ENCODE assay signal across 8 cellular contexts in the genomic region with DNA sequence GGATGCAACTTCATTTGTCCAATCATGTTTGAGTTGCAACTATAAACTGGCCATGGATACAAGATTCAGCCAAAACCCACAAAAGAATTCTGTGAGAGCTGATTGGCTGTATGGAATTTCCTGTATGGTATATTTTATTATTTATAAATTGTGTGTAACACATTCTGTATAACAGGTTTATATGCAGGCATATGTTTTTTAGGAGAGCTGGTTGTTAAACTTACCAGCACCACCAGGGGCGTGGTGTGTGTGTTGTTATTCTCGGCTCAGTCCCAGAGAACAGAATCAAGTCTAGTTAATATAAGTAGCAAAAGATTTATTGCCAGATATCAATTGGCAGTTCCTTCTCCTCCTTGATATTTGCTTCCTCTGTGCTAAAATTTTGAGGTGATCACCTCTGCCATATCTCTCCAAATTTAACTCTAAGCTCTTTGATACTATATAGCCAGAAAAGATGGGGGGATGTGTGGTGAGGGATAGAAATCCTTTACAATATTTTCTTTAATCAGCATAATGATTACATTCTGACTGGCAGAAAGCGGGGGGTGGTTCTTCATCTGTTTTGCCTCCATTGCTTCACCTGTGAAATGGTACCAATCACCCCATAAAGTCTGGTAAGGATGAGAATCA. TPM values are rescaled to one million over a fixed set of nuclear protein-coding genes. Genes with fewer than 3 reads are reported as not detected.
A peak's percentile ranks its signal among the peaks of the same experiment; 100 is the strongest.
DNase-seq lines count a peak whose midpoint lies in the region; ATAC-seq, FAIRE-seq and TF ChIP-seq lines count a peak whose summit lies in the region.

No MANE protein-coding gene starts in this region.

- DNase-seq in BJ (ENCODE audit: low read depth): no peak
- DNase-seq in HTR-8/SVneo (ENCODE audit: insufficient read length, low spot score): peak; percentile 67
- DNase-seq in WERI-Rb-1: peak; percentile 32
- DNase-seq in iPS-NIHi7 (ENCODE audit: extremely low spot score): peak; percentile 57
- DNase-seq in MV-4-11 (lab: John Stamatoyannopoulos, UW): no peak
- no peak for DNase-seq in NCI-H1048 (lab: John Stamatoyannopoulos, UW)
- no peak for DNase-seq in NCI-H345 (lab: John Stamatoyannopoulos, UW)
- DNase-seq in activated naive CD8-positive, alpha-beta T cell treated with anti-CD3 and anti-CD28 coated beads, Interleukin-2, amount 50 U/mL, for 24 hours: no peak

- CTCF ChIA-PET in BJ (lab: Yijun Ruan, JAX): interaction anchor here (0.7 to 14.7 kb wide), 20 partner anchors 8 to 524 kb away, joined by 3 to 498 read pairs (median 6); a partner anchor contains a TSS

- no peak overlapping the region for H3K4me3 Mint-ChIP-seq in activated naive CD8-positive, alpha-beta T cell treated with anti-CD3 and anti-CD28 coated beads, Interleukin-2, amount 50 U/mL, for 24 hours

- no peak overlapping the region for H3K27ac ChIP-seq in WERI-Rb-1

- no peak overlapping the region for H3K4me3 ChIP-seq in BJ (ENCODE audit: low read depth, low read length)
- H3K4me3 ChIP-seq in WERI-Rb-1 (ENCODE audit: low read depth, low read length): no peak overlapping the region

- peak; percentile 70 for TF ChIP-seq CTCF in BJ (IDR thresholded peaks at IDR 0.05; ENCODE audit: insufficient read depth, low read depth, low read length)
- TF ChIP-seq CTCF in WERI-Rb-1 (IDR thresholded peaks at IDR 0.05; ENCODE audit: low read depth, low read length): peak; percentile 52

- FAIRE-seq in HTR-8/SVneo (lab: Jason Lieb, UNC): no peak

- POLR2A ChIA-PET in BJ (lab: Charles Lee): no interaction called here

- no peaks in the 10 kb centered on the region for H3K9me3 Mint-ChIP-seq in activated naive CD8-positive, alpha-beta T cell treated with anti-CD3 and anti-CD28 coated beads, Interleukin-2, amount 50 U/mL, for 24 hours

- peaks cover 8% of the 10 kb centered on the region for H3K27me3 Mint-ChIP-seq in activated naive CD8-positive, alpha-beta T cell treated with anti-CD3 and anti-CD28 coated beads, Interleukin-2, amount 50 U/mL, for 24 hours

- H3K27me3 ChIP-seq in BJ (ENCODE audit: control insufficient read depth, insufficient read depth, low read length): no peaks in the 10 kb centered on the region
- H3K27me3 ChIP-seq in WERI-Rb-1 (ENCODE audit: insufficient read depth, low read depth, severe bottlenecking): no peaks in the 10 kb centered on the region

- H3K4me1 Mint-ChIP-seq in activated naive CD8-positive, alpha-beta T cell treated with anti-CD3 and anti-CD28 coated beads, Interleukin-2, amount 50 U/mL, for 24 hours: peaks cover 3% of the 10 kb centered on the region

- H3K36me3 Mint-ChIP-seq in activated naive CD8-positive, alpha-beta T cell treated with anti-CD3 and anti-CD28 coated beads, Interleukin-2, amount 50 U/mL, for 24 hours (ENCODE audit: low read depth): no peaks in the 10 kb centered on the region

- no peaks in the 10 kb centered on the region for H3K36me3 ChIP-seq in BJ (ENCODE audit: control insufficient read depth, insufficient read depth, low read length)
- no peaks in the 10 kb centered on the region for H3K36me3 ChIP-seq in WERI-Rb-1

- ATAC-seq in activated naive CD8-positive, alpha-beta T cell treated with anti-CD3 and anti-CD28 coated beads, Interleukin-2, amount 50 U/mL, for 24 hours: no peak

- no peaks in the 10 kb centered on the region for H3K9me3 ChIP-seq in WERI-Rb-1 (ENCODE audit: severe bottlenecking)

- no peak overlapping the region for H3K27ac Mint-ChIP-seq in activated naive CD8-positive, alpha-beta T cell treated with anti-CD3 and anti-CD28 coated beads, Interleukin-2, amount 50 U/mL, for 24 hours

RNA-seq across cellular contexts. Expression of a gene that starts 22.9 kb away (rescaled TPM):
- 1.7 and 2.4 TPM in 2 replicates for polyA plus RNA-seq in BJ (2011; rRNA removed)
- 0.52 and 1.5 TPM in 2 replicates for polyA minus RNA-seq in BJ (2011; rRNA and poly(A)+ RNA removed)

RNA-seq across cellular contexts. Expression of a gene that starts 37.0 kb away (rescaled TPM):
- 10.8 and 15.8 TPM in 2 replicates for polyA plus RNA-seq in BJ (2011; rRNA removed)
- polyA minus RNA-seq in BJ (2011; rRNA and poly(A)+ RNA removed): 2.7 and 2.8 TPM in 2 replicates

Comparison
In these comparisons a context has a peak if more than half of its experiments do, and no peak if none do; other contexts are left out.
1. DNase-seq: peak in HTR-8/SVneo (single experiment), WERI-Rb-1 (single experiment) and iPS-NIHi7 (single experiment); none in BJ (single experiment), MV-4-11 (single experiment), NCI-H1048 (single experiment), NCI-H345 (single experiment) and activated naive CD8-positive, alpha-beta T cell treated with anti-CD3 and anti-CD28 coated beads, Interleukin-2, amount 50 U/mL, for 24 hours (single experiment).